1 cellular context compared by ENCODE assay signal in genomic region chr7:157775560-157776332, GRCh38.
TF ChIP-seq lines count a peak whose summit lies in the region.

No MANE protein-coding gene starts in this region.

TF ChIP-seq in K562, 482 proteins besides CTCF, POLR2A, EP300 and RAD21 (continued from another document):
- TF ChIP-seq ZBTB26 (CRISPR knock-in tag; IDR thresholded peaks at IDR 0.05) (no peak), ZNF224 (CRISPR knock-in tag; IDR thresholded peaks at IDR 0.05) (no peak), ZNF263 (CRISPR knock-in tag; IDR thresholded peaks at IDR 0.05; ENCODE audit: borderline replicate concordance) (peak; percentile 92), ZNF197 (CRISPR knock-in tag; IDR thresholded peaks at IDR 0.05; ENCODE audit: low read depth) (no peak), JUND (IDR thresholded peaks at IDR 0.05; ENCODE audit: borderline replicate concordance, low read depth, low read length) (no peak), JUND (tag; IDR thresholded peaks at IDR 0.05; ENCODE audit: borderline replicate concordance, low read depth, low read length) (no peak), ZBTB11 (CRISPR knock-in tag; IDR thresholded peaks at IDR 0.05) (no peak), ZNF239 (CRISPR knock-in tag; IDR thresholded peaks at IDR 0.05) (no peak), FOXA1 (IDR thresholded peaks at IDR 0.05; ENCODE audit: borderline replicate concordance) (no peak), MCM7 (IDR thresholded peaks at IDR 0.05) (no peak), E2F6 (IDR thresholded peaks at IDR 0.05; ENCODE audit: borderline replicate concordance in 1 of 2, extremely low read depth in 1 of 2, insufficient read depth in 1 of 2, insufficient read length in 1 of 2, low read depth in 1 of 2, low read length in 1 of 2, poor library complexity in 1 of 2, severe bottlenecking in 1 of 2) (peak in 1 of 2 experiments; percentile 55)
